15 cellular contexts compared by ENCODE assay signal in genomic region chr2:50648031-50648430, GRCh38.
A peak's percentile ranks its signal among the peaks of the same experiment; 100 is the strongest.
DNase-seq lines count a peak whose midpoint lies in the region; TF ChIP-seq lines count a peak whose summit lies in the region.
"Had no signal": no experiment of that assay in that cellular context is flagged by ENCODE, and none has a peak within 500 bp of the region (broad histone marks: within the 10 kb centered on the region; RNA-seq: fewer than 3 reads in every experiment).

No MANE protein-coding gene starts in this region.

- no peak overlapping the region for H3K27ac ChIP-seq in coronary artery
- H3K27ac ChIP-seq: A549, C4-2B, HL-60 had no signal

- no peaks in the 10 kb centered on the region for H3K4me1 Mint-ChIP-seq in CD14-positive monocyte

- no peak for TF ChIP-seq CTCF in CD14-positive monocyte (IDR thresholded peaks at IDR 0.05)
- TF ChIP-seq CTCF in coronary artery (IDR thresholded peaks at IDR 0.05), result no peak

- H3K27ac Mint-ChIP-seq in CD14-positive monocyte, result no peak overlapping the region
- H3K27ac Mint-ChIP-seq: CD8-positive, alpha-beta T cell; GM23338 had no signal

- intact Hi-C loops in CD14-positive monocyte (cut with micrococcal nuclease), result no loop called here

- H3K4me3 ChIP-seq in coronary artery, result no peak overlapping the region
- H3K4me3 ChIP-seq: A549, GM12878, GM23338 had no signal

- peak; percentile 64 for DNase-seq in NCI-H1694 treated with DMSO at 0.1 percent for 48 hours (lab: John Stamatoyannopoulos, UW)
- DNase-seq in NCI-H69 (lab: John Stamatoyannopoulos, UW), result peak; percentile 18
- peak; percentile 15 to 21 for DNase-seq in cerebellar nuclear complex (lab: John Stamatoyannopoulos, UW)
- DNase-seq in OCI-M1 (lab: John Stamatoyannopoulos, UW), result no peak
- DNase-seq in CD14-positive monocyte (ENCODE audit: low spot score), result no peak
- DNase-seq in coronary artery (ENCODE audit: low spot score), result no peak
- DNase-seq: BE2C; CD8-positive, alpha-beta T cell; COR-L47; H7 had no signal

- H3K27me3 Mint-ChIP-seq in CD14-positive monocyte (ENCODE audit: low read depth in 3 of 3), result peaks cover 0 to 1% (median 0%) of the 10 kb centered on the region in 3 donors

- H3K36me3 Mint-ChIP-seq in CD14-positive monocyte, result no peaks in the 10 kb centered on the region
- H3K36me3 Mint-ChIP-seq: CD8-positive, alpha-beta T cell had no signal

- peaks cover 0 to 1% (median 0%) of the 10 kb centered on the region in 7 donors for H3K9me3 Mint-ChIP-seq in CD14-positive monocyte
- H3K9me3 Mint-ChIP-seq: GM23338 had no signal

- no peak overlapping the region for H3K4me3 Mint-ChIP-seq in CD14-positive monocyte
- H3K4me3 Mint-ChIP-seq: CD8-positive, alpha-beta T cell; GM23338 had no signal

Comparison
In these comparisons a context has a peak if more than half of its experiments do, and no peak if none do; other contexts are left out.
1. DNase-seq: peak in NCI-H1694 treated with DMSO at 0.1 percent for 48 hours (single experiment), NCI-H69 (single experiment) and cerebellar nuclear complex (2 of 2); none in OCI-M1 (single experiment), CD14-positive monocyte (single experiment) and coronary artery (single experiment).